21 cellular contexts compared by ENCODE assay signal in the genomic region with DNA sequence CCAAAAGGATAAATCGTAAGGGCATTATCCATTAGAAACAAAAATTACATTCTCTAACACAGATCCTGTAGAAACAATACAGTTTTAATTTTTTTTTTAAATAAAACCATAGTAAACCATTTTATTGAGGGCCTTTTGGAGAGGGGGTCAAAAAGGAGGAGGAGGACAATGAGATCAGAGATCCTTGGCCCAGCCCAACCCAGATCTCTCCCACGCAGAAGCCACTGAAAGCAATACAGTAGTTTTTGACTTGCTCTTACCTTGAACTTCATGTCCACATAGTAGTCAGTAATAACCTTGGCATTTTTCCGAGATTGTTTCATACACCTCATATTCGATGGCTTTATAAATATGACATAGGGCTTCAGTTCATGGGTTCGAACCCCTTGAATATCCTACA. TPM values are rescaled to one million over a fixed set of nuclear protein-coding genes. Genes with fewer than 3 reads are reported as not detected.
DNase-seq lines count a peak whose midpoint lies in the region; TF ChIP-seq lines count a peak whose summit lies in the region.
"Had no signal": no experiment of that assay in that cellular context is flagged by ENCODE, and none has a peak within 500 bp of the region (broad histone marks: within the 10 kb centered on the region; RNA-seq: fewer than 3 reads in every experiment).

No MANE protein-coding gene starts in this region.

- H3K9me2 ChIP-seq in PC-9 (ENCODE audit: insufficient read depth): no peaks in the 10 kb centered on the region

- H3K9me3 ChIP-seq in HEK293 (ENCODE audit: control insufficient read depth, insufficient read depth, low read depth, low read length) (no peaks in the 10 kb centered on the region), SJSA1 (replicated peaks) (no peaks in the 10 kb centered on the region), adrenal gland (replicated peaks in 1 of 3) (no peaks in the 10 kb centered on the region), tibial nerve (no peaks in the 10 kb centered on the region), PC-9 (ENCODE audit: insufficient read depth, low read depth) (no peaks in the 10 kb centered on the region)
- H3K9me3 ChIP-seq: A549, BE2C, BLaER1, Caco-2 had no signal

- no peaks in the 10 kb centered on the region for H3F3A ChIP-seq in PC-9 (ENCODE audit: insufficient read depth, low read depth)

- H3K4me3 ChIP-seq in HEK293 (ENCODE audit: low read depth, low read length) (no peak overlapping the region), SJSA1 (no peak overlapping the region), adrenal gland (no peak overlapping the region), tibial nerve (no peak overlapping the region), PC-9 (no peak overlapping the region)
- H3K4me3 ChIP-seq: A549, BLaER1 had no signal

- H3K27ac ChIP-seq in HEK293 (ENCODE audit: extremely low read depth, low read depth, low read length) (no peak overlapping the region), SJSA1 (peak overlapping the region; percentile 42; the same call in 1 of the 2 replicates), adrenal gland (peak overlapping the region in 4 of 5 donors; percentile 4 to 51 (median 24)), tibial nerve (no peak overlapping the region), PC-9 (no peak overlapping the region)
- H3K27ac ChIP-seq: 22Rv1, A549, BLaER1 had no signal

- intact Hi-C loops in adrenal gland (cut with DNase I): loop anchor here in 1 of 2 donors (10.0 kb wide), 1 partner anchor 173 kb away; no protein-coding TSS in a partner anchor
- intact Hi-C loops in PC-9 (cut with micrococcal nuclease; ENCODE audit: unreplicated experiment): loop anchor here (10.0 kb wide), 2 partner anchors 193 to 413 kb away; a partner anchor contains a TSS

- TF ChIP-seq POLR2A in adrenal gland (IDR thresholded peaks at IDR 0.05) (no peak), tibial nerve (IDR thresholded peaks at IDR 0.05) (no peak)

- H3K4me1 ChIP-seq in HEK293 (ENCODE audit: control insufficient read depth, insufficient read depth, low read length) (no peaks in the 10 kb centered on the region; the same call in 1 of the 2 replicates), SJSA1 (replicated peaks) (peaks cover 23% of the 10 kb centered on the region), adrenal gland (replicated peaks in 1 of 2) (peaks cover 8 to 15% of the 10 kb centered on the region in 2 donors), tibial nerve (peaks cover 0 to 18% (median 0%) of the 10 kb centered on the region in 4 donors), PC-9 (replicated peaks; ENCODE audit: insufficient read depth) (peaks cover 6% of the 10 kb centered on the region; the same call in 1 of the 2 replicates)
- H3K4me1 ChIP-seq: BE2C, Caco-2 had no signal

- BruUV-seq in PC-9 (replicated peaks; lab: Mats Ljungman, UMichigan): no TSS peak

- H3K36me3 ChIP-seq in HEK293 (ENCODE audit: control insufficient read depth in 2 of 2, insufficient read depth in 1 of 2, low read length in 2 of 2) (no peaks in the 10 kb centered on the region), SJSA1 (peaks cover 5% of the 10 kb centered on the region; the same call in 1 of the 2 replicates), adrenal gland (replicated peaks in 1 of 2) (no peaks in the 10 kb centered on the region), tibial nerve (no peaks in the 10 kb centered on the region), PC-9 (ENCODE audit: low read depth) (no peaks in the 10 kb centered on the region)
- H3K36me3 ChIP-seq: BE2C, BLaER1 had no signal

- 49 to 63% (median 59%) methylated on average over 5 of the region's 5 CpGs for WGBS in adrenal gland, 4 donors
- WGBS in tibial nerve, 2 donors: 90 to 91% methylated on average over 5 of the region's 5 CpGs

- TF ChIP-seq CTCF in HEK293 (tag by site-specific recombination; IDR thresholded peaks at IDR 0.05) (no peak), adrenal gland (IDR thresholded peaks at IDR 0.05) (no peak), tibial nerve (IDR thresholded peaks at IDR 0.05) (no peak), PC-9 (conservative IDR thresholded peaks at IDR 0.05) (no peak)

- POLR2A ChIA-PET in HEK293 (lab: Yijun Ruan, JAX): no interaction called here
- POLR2A ChIA-PET in PC-9 (lab: Charles Lee; ENCODE audit: unreplicated experiment): no interaction called here

- TF ChIP-seq EP300 in tibial nerve (IDR thresholded peaks at IDR 0.05): no peak

- no peak overlapping the region for H3K4me2 ChIP-seq in PC-9
- H3K4me2 ChIP-seq: A549, BLaER1 had no signal

- H3K27me3 ChIP-seq in SJSA1 (replicated peaks): no peaks in the 10 kb centered on the region
- H3K27me3 ChIP-seq in adrenal gland: no peaks in the 10 kb centered on the region
- no peaks in the 10 kb centered on the region for H3K27me3 ChIP-seq in tibial nerve
- H3K27me3 ChIP-seq in PC-9 (ENCODE audit: insufficient read depth, low read depth): no peaks in the 10 kb centered on the region
- H3K27me3 ChIP-seq: BE2C, BLaER1 had no signal

- CTCF ChIA-PET in HEK293 (lab: Yijun Ruan, JAX): interaction anchor here (0.6 kb wide), 1 partner anchor 502 kb away, joined by 3 read pairs; no protein-coding TSS in a partner anchor
- CTCF ChIA-PET in PC-9 (lab: Charles Lee): no interaction called here

- no peak overlapping the region for H2AFZ ChIP-seq in PC-9

- DNase-seq in NCI-H226 (peak; percentile 4), SJSA1 (ENCODE audit: low read depth in 1 of 2, low spot score in 2 of 2) (no peak), adrenal gland (peak in 6 of 7 donors; percentile 30 to 77 (median 62)), tibial nerve (ENCODE audit: low spot score in 2 of 2) (no peak), PC-9 (no peak), occipital lobe (lab: John Stamatoyannopoulos, UW) (no peak), NOMO-1 (lab: John Stamatoyannopoulos, UW; ENCODE audit: unreplicated experiment in 2 of 2) (no peak)
- DNase-seq: AML-193; BE2C; C1 segment of cervical spinal cord; Caco-2; Calu3; CD4-positive, alpha-beta T cell; CD8-positive, alpha-beta T cell; DMS79 treated with DMSO at 0.1 percent for 48 hours; GF-D8 had no signal

- H4K20me1 ChIP-seq in PC-9 (ENCODE audit: insufficient read depth): no peaks in the 10 kb centered on the region
- H4K20me1 ChIP-seq: BLaER1 had no signal

- no peaks in the 10 kb centered on the region for H3K79me2 ChIP-seq in PC-9 (ENCODE audit: low read depth)

TF ChIP-seq in HEK293, 187 proteins besides CTCF, POLR2A, EP300 and RAD21:
- TF ChIP-seq, protein P1, sequence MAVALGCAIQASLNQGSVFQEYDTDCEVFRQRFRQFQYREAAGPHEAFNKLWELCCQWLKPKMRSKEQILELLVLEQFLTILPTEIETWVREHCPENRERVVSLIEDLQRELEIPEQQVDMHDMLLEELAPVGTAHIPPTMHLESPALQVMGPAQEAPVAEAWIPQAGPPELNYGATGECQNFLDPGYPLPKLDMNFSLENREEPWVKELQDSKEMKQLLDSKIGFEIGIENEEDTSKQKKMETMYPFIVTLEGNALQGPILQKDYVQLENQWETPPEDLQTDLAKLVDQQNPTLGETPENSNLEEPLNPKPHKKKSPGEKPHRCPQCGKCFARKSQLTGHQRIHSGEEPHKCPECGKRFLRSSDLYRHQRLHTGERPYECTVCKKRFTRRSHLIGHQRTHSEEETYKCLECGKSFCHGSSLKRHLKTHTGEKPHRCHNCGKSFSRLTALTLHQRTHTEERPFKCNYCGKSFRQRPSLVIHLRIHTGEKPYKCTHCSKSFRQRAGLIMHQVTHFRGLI (tag by site-specific recombination; IDR thresholded peaks at IDR 0.05): peak; percentile 25; the same call in 1 of the 2 replicates
- TF ChIP-seq, protein P2, sequence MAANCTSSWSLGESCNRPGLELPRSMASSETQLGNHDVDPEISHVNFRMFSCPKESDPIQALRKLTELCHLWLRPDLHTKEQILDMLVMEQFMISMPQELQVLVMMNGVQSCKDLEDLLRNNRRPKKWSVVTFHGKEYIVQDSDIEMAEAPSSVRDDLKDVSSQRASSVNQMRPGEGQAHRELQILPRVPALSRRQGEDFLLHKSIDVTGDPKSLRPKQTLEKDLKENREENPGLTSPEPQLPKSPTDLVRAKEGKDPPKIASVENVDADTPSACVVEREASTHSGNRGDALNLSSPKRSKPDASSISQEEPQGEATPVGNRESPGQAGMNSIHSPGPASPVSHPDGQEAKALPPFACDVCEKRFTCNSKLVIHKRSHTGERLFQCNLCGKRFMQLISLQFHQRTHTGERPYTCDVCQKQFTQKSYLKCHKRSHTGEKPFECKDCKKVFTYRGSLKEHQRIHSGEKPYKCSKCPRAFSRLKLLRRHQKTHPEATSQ (tag by site-specific recombination; IDR thresholded peaks at IDR 0.05): no peak
- TF ChIP-seq, protein P3, sequence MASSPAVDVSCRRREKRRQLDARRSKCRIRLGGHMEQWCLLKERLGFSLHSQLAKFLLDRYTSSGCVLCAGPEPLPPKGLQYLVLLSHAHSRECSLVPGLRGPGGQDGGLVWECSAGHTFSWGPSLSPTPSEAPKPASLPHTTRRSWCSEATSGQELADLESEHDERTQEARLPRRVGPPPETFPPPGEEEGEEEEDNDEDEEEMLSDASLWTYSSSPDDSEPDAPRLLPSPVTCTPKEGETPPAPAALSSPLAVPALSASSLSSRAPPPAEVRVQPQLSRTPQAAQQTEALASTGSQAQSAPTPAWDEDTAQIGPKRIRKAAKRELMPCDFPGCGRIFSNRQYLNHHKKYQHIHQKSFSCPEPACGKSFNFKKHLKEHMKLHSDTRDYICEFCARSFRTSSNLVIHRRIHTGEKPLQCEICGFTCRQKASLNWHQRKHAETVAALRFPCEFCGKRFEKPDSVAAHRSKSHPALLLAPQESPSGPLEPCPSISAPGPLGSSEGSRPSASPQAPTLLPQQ (tag by site-specific recombination; IDR thresholded peaks at IDR 0.05): no peak
TF ChIP-seq in HEK293: peak in this region for 1.

RNA-seq across cellular contexts. Expression of a gene that starts 4.1 kb away (rescaled TPM):
- total RNA-seq in SJSA1 (2014; rRNA removed; shearing (Covaris generic)): 62.0 and 69.4 TPM in 2 replicates
- total RNA-seq in adrenal gland: 10 to 100 TPM; 27.7 to 39.9 (median 35.6) TPM
- polyA plus RNA-seq in adrenal gland: 10 to 100 TPM; 12.3 to 33.6 (median 18.8) TPM
- total RNA-seq in tibial nerve: 10 to 100 TPM in 3 of 4 donors, 1 to 10 TPM in 1; 7.2 to 32.1 (median 21.1) TPM
- total RNA-seq in PC-9 (2021): 21.6 and 24.5 TPM in 2 replicates
- total RNA-seq in occipital lobe: 30.3 TPM

RNA-seq across cellular contexts. Expression of a gene that starts 51.0 kb away (rescaled TPM):
- 3.3 and 5.3 TPM in 2 replicates for total RNA-seq in SJSA1 (2014; rRNA removed; shearing (Covaris generic))
- total RNA-seq in adrenal gland: 1 to 10 TPM in 2 of 8 donors, under 1 TPM in 5, not detected in 1; 0.30 to 1.2 (median 0.58) TPM
- polyA plus RNA-seq in adrenal gland: 1 to 10 TPM in 1 of 3 donors, under 1 TPM in 2; 0.37 to 1.2 (median 0.84) TPM
- under 1 TPM in 2 of 4 donors, not detected in 2; 0.22 to 0.60 TPM for total RNA-seq in tibial nerve
- total RNA-seq in PC-9 (2021): not detected in 2 replicates
- total RNA-seq in occipital lobe: 0.31 TPM
- total RNA-seq: Calu3; CD4-positive, alpha-beta T cell; CD8-positive, alpha-beta T cell had no signal
- polyA plus RNA-seq: CD14-positive monocyte had no signal

Comparison
In these comparisons a context has a peak if more than half of its experiments do, and no peak if none do; other contexts are left out.
1. H3K27ac ChIP-seq: peak in SJSA1 (single experiment) and adrenal gland (4 of 5); none in HEK293 (single experiment), tibial nerve (0 of 4) and PC-9 (single experiment).
2. DNase-seq: peak in NCI-H226 (single experiment) and adrenal gland (6 of 7); none in SJSA1 (0 of 2), tibial nerve (0 of 2), PC-9 (0 of 2), occipital lobe (single experiment) and NOMO-1 (0 of 2).